In the genomic region with DNA sequence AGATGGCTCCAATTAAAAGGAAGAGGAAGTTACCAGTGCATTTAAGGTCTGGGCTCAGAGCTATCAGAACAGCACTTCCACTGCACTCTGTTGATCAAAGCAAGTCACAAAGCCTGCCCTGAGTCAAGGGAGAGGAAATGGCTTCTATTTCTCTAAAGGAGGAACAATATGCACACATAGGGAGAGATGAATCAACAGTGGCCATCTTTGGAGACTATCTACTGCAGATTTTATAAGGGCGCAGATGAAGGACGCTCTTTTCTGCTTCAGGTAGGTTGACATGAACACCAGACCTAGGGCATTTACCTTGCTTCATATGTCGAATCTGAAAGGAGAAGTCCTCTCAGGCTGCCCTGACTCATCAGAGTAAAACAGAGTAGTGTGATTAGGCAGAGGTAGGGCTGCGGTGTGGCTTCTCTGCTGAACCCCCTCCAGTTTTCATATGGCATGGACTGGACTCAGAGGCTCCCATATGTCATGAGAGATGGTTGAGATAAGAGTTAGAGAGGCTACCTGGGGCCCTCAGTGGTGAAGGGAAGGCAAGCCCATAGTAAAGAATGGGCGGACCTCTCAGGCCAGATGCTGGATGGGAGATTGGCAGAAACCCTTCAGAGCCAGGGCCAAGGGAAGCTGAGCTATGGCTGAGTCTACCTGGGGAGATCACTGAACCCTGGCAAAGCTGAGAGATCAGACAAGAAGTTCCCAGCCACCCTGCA, we compare ENCODE assay signal across 8 cellular contexts.
DNase-seq lines count a peak whose midpoint lies in the region; ATAC-seq and TF ChIP-seq lines count a peak whose summit lies in the region.

No MANE protein-coding gene starts in this region.

- H3K36me3 Mint-ChIP-seq in activated naive CD4-positive, alpha-beta T cell treated with anti-CD3 and anti-CD28 coated beads, Interleukin-2, amount 50 U/mL, for 24 hours: no peaks in the 10 kb centered on the region

- H3K27ac ChIP-seq in ovary: no peak overlapping the region

- TF ChIP-seq POLR2A in NB4 (IDR thresholded peaks at IDR 0.05; ENCODE audit: extremely low read depth, insufficient read length) (no peak), ovary (IDR thresholded peaks at IDR 0.05) (no peak)

- ATAC-seq in GM21786 (IDR thresholded peaks at IDR 0.05; ENCODE audit: unreplicated experiment): peak; percentile 82
- peak; percentile 87 for ATAC-seq in stimulated activated naive CD8-positive, alpha-beta T cell treated with anti-CD3 and anti-CD28 coated beads, Interleukin-15, amount 100 ng/mL, for 72 hours

- peak overlapping the region; percentile 70 for H3K4me3 Mint-ChIP-seq in activated naive CD4-positive, alpha-beta T cell treated with anti-CD3 and anti-CD28 coated beads, Interleukin-2, amount 50 U/mL, for 24 hours
- H3K4me3 Mint-ChIP-seq in stimulated activated naive CD8-positive, alpha-beta T cell treated with anti-CD3 and anti-CD28 coated beads, Interleukin-15, amount 100 ng/mL, for 72 hours: peak overlapping the region; percentile 56 to 76

- TF ChIP-seq EP300 in ovary (IDR thresholded peaks at IDR 0.05): no peak

- H3K4me1 Mint-ChIP-seq in activated naive CD4-positive, alpha-beta T cell treated with anti-CD3 and anti-CD28 coated beads, Interleukin-2, amount 50 U/mL, for 24 hours: peaks cover 88% of the 10 kb centered on the region
- peaks cover 80% of the 10 kb centered on the region for H3K4me1 Mint-ChIP-seq in stimulated activated naive CD8-positive, alpha-beta T cell treated with anti-CD3 and anti-CD28 coated beads, Interleukin-15, amount 100 ng/mL, for 72 hours

- peak; percentile 61 for DNase-seq in NB4 (ENCODE audit: low read depth)
- peak; percentile 37 to 56 for DNase-seq in stimulated activated naive CD8-positive, alpha-beta T cell treated with anti-CD3 and anti-CD28 coated beads, Interleukin-15, amount 100 ng/mL, for 72 hours
- no peak for DNase-seq in NK-92 treated with Interleukin-12 subunit alpha and Interleukin-12 subunit beta, amount 100 ng/mL, for 24 hours (lab: John Stamatoyannopoulos, UW)
- DNase-seq in AG08396 (ENCODE audit: low spot score): no peak
- no peak for DNase-seq in ovary

- no peak for TF ChIP-seq CTCF in GM12875 (IDR thresholded peaks at IDR 0.05; ENCODE audit: borderline replicate concordance, insufficient read depth, low read depth, low read length)
- TF ChIP-seq CTCF in NB4 (IDR thresholded peaks at IDR 0.05; ENCODE audit: low read depth, low read length): no peak
- TF ChIP-seq CTCF in ovary (IDR thresholded peaks at IDR 0.05): no peak

- peak overlapping the region; percentile 28 for H3K4me3 ChIP-seq in GM12875 (ENCODE audit: low read depth, low read length)
- H3K4me3 ChIP-seq in NB4 (ENCODE audit: low read depth, low read length): no peak overlapping the region
- no peak overlapping the region for H3K4me3 ChIP-seq in ovary

- no peaks in the 10 kb centered on the region for H3K27me3 Mint-ChIP-seq in activated naive CD4-positive, alpha-beta T cell treated with anti-CD3 and anti-CD28 coated beads, Interleukin-2, amount 50 U/mL, for 24 hours
- H3K27me3 Mint-ChIP-seq in stimulated activated naive CD8-positive, alpha-beta T cell treated with anti-CD3 and anti-CD28 coated beads, Interleukin-15, amount 100 ng/mL, for 72 hours: no peaks in the 10 kb centered on the region

- H3K9me3 ChIP-seq in ovary: no peaks in the 10 kb centered on the region

- H3K27ac Mint-ChIP-seq in activated naive CD4-positive, alpha-beta T cell treated with anti-CD3 and anti-CD28 coated beads, Interleukin-2, amount 50 U/mL, for 24 hours: peak overlapping the region; percentile 96
- peak overlapping the region; percentile 94 to 95 for H3K27ac Mint-ChIP-seq in stimulated activated naive CD8-positive, alpha-beta T cell treated with anti-CD3 and anti-CD28 coated beads, Interleukin-15, amount 100 ng/mL, for 72 hours

- H3K4me1 ChIP-seq in ovary (ENCODE audit: insufficient read depth): peaks cover 8% of the 10 kb centered on the region

- intact Hi-C loops in ovary (cut with DNase I): loop anchor here in 1 of 4 donors (10.0 kb wide), 1 partner anchor 62 kb away; no protein-coding TSS in a partner anchor

- no peaks in the 10 kb centered on the region for H3K36me3 ChIP-seq in ovary

- 92 to 98% (median 97%) methylated on average over 5 of the region's 5 CpGs for WGBS in ovary, 3 donors

- no peaks in the 10 kb centered on the region for H3K9me3 Mint-ChIP-seq in activated naive CD4-positive, alpha-beta T cell treated with anti-CD3 and anti-CD28 coated beads, Interleukin-2, amount 50 U/mL, for 24 hours
- H3K9me3 Mint-ChIP-seq in stimulated activated naive CD8-positive, alpha-beta T cell treated with anti-CD3 and anti-CD28 coated beads, Interleukin-15, amount 100 ng/mL, for 72 hours: no peaks in the 10 kb centered on the region

- no peaks in the 10 kb centered on the region for H3K27me3 ChIP-seq in ovary

Comparison
In these comparisons a context has a peak if more than half of its experiments do, and no peak if none do; other contexts are left out.
1. DNase-seq: peak in NB4 (single experiment) and stimulated activated naive CD8-positive, alpha-beta T cell treated with anti-CD3 and anti-CD28 coated beads, Interleukin-15, amount 100 ng/mL, for 72 hours (2 of 2); none in NK-92 treated with Interleukin-12 subunit alpha and Interleukin-12 subunit beta, amount 100 ng/mL, for 24 hours (single experiment), AG08396 (single experiment) and ovary (0 of 5).